8 cellular contexts compared by ENCODE assay signal in the genomic region with DNA sequence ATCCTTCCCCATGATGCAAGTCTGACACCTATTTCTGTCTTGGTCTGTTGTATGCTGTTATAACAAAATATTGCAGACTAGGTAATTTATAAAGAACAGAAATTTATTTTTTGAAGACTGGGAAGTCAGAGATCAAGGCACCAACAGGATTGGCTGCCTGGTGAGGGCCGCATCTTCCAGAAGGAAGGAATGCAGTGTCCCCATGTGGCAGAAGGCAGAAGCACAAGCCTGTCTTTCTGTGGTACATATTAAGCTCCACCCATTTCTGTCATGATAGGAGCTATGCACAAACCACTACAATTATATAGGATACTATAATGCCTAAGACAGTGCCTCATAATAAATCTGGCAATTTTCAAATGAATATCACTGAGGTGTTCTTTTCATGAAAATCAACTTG.
DNase-seq lines count a peak whose midpoint lies in the region; ATAC-seq and TF ChIP-seq lines count a peak whose summit lies in the region.

No MANE protein-coding gene starts in this region.

- no peaks in the 10 kb centered on the region for H3K36me3 ChIP-seq in MM.1S (replicated peaks; ENCODE audit: insufficient read depth, low read length)
- no peaks in the 10 kb centered on the region for H3K36me3 ChIP-seq in ovary
- no peaks in the 10 kb centered on the region for H3K36me3 ChIP-seq in suprapubic skin

- peak; percentile 55 for DNase-seq in MM.1S
- peak; percentile 45 for DNase-seq in choroid plexus epithelial cell (ENCODE audit: low read depth)
- DNase-seq in ovary = peak in 3 of 5 donors; percentile 16 to 44 (median 29)
- no peak for DNase-seq in SHP77 (lab: John Stamatoyannopoulos, UW)
- DNase-seq in suprapubic skin (ENCODE audit: low spot score in 2 of 2) = no peak

- H3K27ac ChIP-seq in MM.1S (ENCODE audit: low read length) (no peak overlapping the region), ovary (no peak overlapping the region), suprapubic skin (no peak overlapping the region)

- H2AFZ ChIP-seq in MM.1S (ENCODE audit: low read length) = no peak overlapping the region

- H3K9me3 ChIP-seq in MM.1S (replicated peaks; ENCODE audit: insufficient read depth, low read length) = no peaks in the 10 kb centered on the region
- H3K9me3 ChIP-seq in ovary = no peaks in the 10 kb centered on the region
- H3K9me3 ChIP-seq in suprapubic skin = no peaks in the 10 kb centered on the region

- peak; percentile 74 for ATAC-seq in GM18868 (IDR thresholded peaks at IDR 0.05; ENCODE audit: unreplicated experiment)
- ATAC-seq in HG03139 (IDR thresholded peaks at IDR 0.05; ENCODE audit: unreplicated experiment) = no peak
- ATAC-seq in HG02973 (IDR thresholded peaks at IDR 0.05; ENCODE audit: unreplicated experiment) = no peak

- H3K9ac ChIP-seq in MM.1S (ENCODE audit: low read length) = no peak overlapping the region

- H3K4me2 ChIP-seq in MM.1S (ENCODE audit: low read depth, low read length) = no peak overlapping the region

- no peaks in the 10 kb centered on the region for H4K20me1 ChIP-seq in MM.1S (ENCODE audit: insufficient read depth, low read length)

- H3K4me1 ChIP-seq in MM.1S (ENCODE audit: low read length) (0 out of 2 replicates have a peak, but pooled peaks cover 7% of the 10 kb centered on the region), ovary (ENCODE audit: insufficient read depth) (no peaks in the 10 kb centered on the region), suprapubic skin (no peaks in the 10 kb centered on the region)

- H3K27me3 ChIP-seq in MM.1S (replicated peaks; ENCODE audit: insufficient read depth, low read length) (no peaks in the 10 kb centered on the region), ovary (no peaks in the 10 kb centered on the region), suprapubic skin (no peaks in the 10 kb centered on the region)

- H3K4me3 ChIP-seq in MM.1S (ENCODE audit: low read length) (no peak overlapping the region), choroid plexus epithelial cell (ENCODE audit: low read depth, low read length) (no peak overlapping the region), ovary (no peak overlapping the region), suprapubic skin (no peak overlapping the region)

- intact Hi-C loops in ovary (cut with DNase I) = no loop called here

- 53 to 74% (median 73%) methylated on average over 1 of the region's 1 CpG for WGBS in ovary, 3 donors
- 45% methylated on average over 1 of the region's 1 CpG for WGBS in suprapubic skin

- H3K9me2 ChIP-seq in MM.1S (replicated peaks; ENCODE audit: insufficient read depth, low read length) = no peaks in the 10 kb centered on the region

- TF ChIP-seq CTCF in MM.1S (IDR thresholded peaks at IDR 0.05; ENCODE audit: low read length) (peak; percentile 70), choroid plexus epithelial cell (conservative IDR thresholded peaks at IDR 0.05; ENCODE audit: low read depth, low read length) (peak; percentile 60), ovary (IDR thresholded peaks at IDR 0.05) (peak in 2 of 3 donors; percentile 6 to 10), suprapubic skin (IDR thresholded peaks at IDR 0.05) (peak in 1 of 2 donors; percentile 17)

- no peaks in the 10 kb centered on the region for H3K79me2 ChIP-seq in MM.1S (ENCODE audit: low read length)

- no peaks in the 10 kb centered on the region for H3F3A ChIP-seq in MM.1S (ENCODE audit: insufficient read depth, low read length)

- TF ChIP-seq EP300 in ovary (IDR thresholded peaks at IDR 0.05) = no peak
- TF ChIP-seq EP300 in suprapubic skin (IDR thresholded peaks at IDR 0.05) = no peak

- TF ChIP-seq POLR2A in ovary (IDR thresholded peaks at IDR 0.05) = no peak
- TF ChIP-seq POLR2A in suprapubic skin (IDR thresholded peaks at IDR 0.05) = no peak

Comparison
In these comparisons a context has a peak if more than half of its experiments do, and no peak if none do; other contexts are left out.
1. DNase-seq: peak in MM.1S (single experiment), choroid plexus epithelial cell (single experiment) and ovary (3 of 5); none in SHP77 (0 of 2) and suprapubic skin (0 of 2).